9 cellular contexts compared by ENCODE assay signal in genomic region chr16:48499822-48500440, GRCh38.
DNase-seq lines count a peak whose midpoint lies in the region; ATAC-seq, FAIRE-seq and TF ChIP-seq lines count a peak whose summit lies in the region.
"Had no signal": no experiment of that assay in that cellular context is flagged by ENCODE, and none has a peak within 500 bp of the region (broad histone marks: within the 10 kb centered on the region; RNA-seq: fewer than 3 reads in every experiment).

No MANE protein-coding gene starts in this region.

- POLR2A ChIA-PET in CD4-positive, alpha-beta memory T cell (lab: Charles Lee; ENCODE audit: partially characterized antibody): no interaction called here

- no peak overlapping the region for H3K4me3 ChIP-seq in bronchial epithelial cell (ENCODE audit: low read depth, low read length)
- no peak overlapping the region for H3K4me3 ChIP-seq in left lung
- no peak overlapping the region for H3K4me3 ChIP-seq in CD4-positive, alpha-beta memory T cell (ENCODE audit: low read length in 2 of 2)

- DNase-seq in NCI-H1105 treated with DMSO at 0.1 percent for 48 hours (lab: John Stamatoyannopoulos, UW): peak; percentile 87
- DNase-seq in bronchial epithelial cell (ENCODE audit: low read depth): peak; percentile 85
- DNase-seq in left lung: no peak
- no peak for DNase-seq in type B pancreatic cell (ENCODE audit: extremely low spot score, unreplicated experiment)
- DNase-seq in CD4-positive, alpha-beta memory T cell: no peak
- no peak for DNase-seq in NCI-H187 treated with DMSO at 0.1 percent for 48 hours (lab: John Stamatoyannopoulos, UW)

- H3K36me3 ChIP-seq in bronchial epithelial cell (ENCODE audit: control insufficient read depth, insufficient read depth, low read length): no peaks in the 10 kb centered on the region
- H3K36me3 ChIP-seq in left lung: no peaks in the 10 kb centered on the region
- no peaks in the 10 kb centered on the region for H3K36me3 ChIP-seq in CD4-positive, alpha-beta memory T cell (ENCODE audit: insufficient read depth, low read length)

- ATAC-seq in left lung (peak; percentile 45), GM18517 (IDR thresholded peaks at IDR 0.05; ENCODE audit: unreplicated experiment) (no peak)

- FAIRE-seq in bronchial epithelial cell (lab: Jason Lieb, UNC): no peak

- no peaks in the 10 kb centered on the region for H3K27me3 Mint-ChIP-seq in type B pancreatic cell
- no peaks in the 10 kb centered on the region for H3K27me3 Mint-ChIP-seq in CD4-positive, alpha-beta memory T cell
- H3K27me3 Mint-ChIP-seq: stimulated activated naive CD8-positive, alpha-beta T cell treated with anti-CD3 and anti-CD28 coated beads, Interleukin-15, Interleukin-2, amounts not matched to agents 100 ng/mL and 50 ng/mL, for 24 hours had no signal

- CTCF ChIA-PET in CD4-positive, alpha-beta memory T cell (lab: Charles Lee; ENCODE audit: partially characterized antibody): interaction anchor here (1.8 kb wide), 1 partner anchor 123 kb away, joined by 11 read pairs; no protein-coding TSS in a partner anchor

- intact Hi-C loops in left lung (cut with DNase I): no loop called here
- intact Hi-C loops in CD4-positive, alpha-beta memory T cell (cut with micrococcal nuclease): no loop called here

- H3K9me3 Mint-ChIP-seq in type B pancreatic cell: peaks cover 6% of the 10 kb centered on the region
- H3K9me3 Mint-ChIP-seq in CD4-positive, alpha-beta memory T cell: peaks cover 0 to 7% (median 0%) of the 10 kb centered on the region in 8 donors

- H3K27ac ChIP-seq in left lung: peak overlapping the region in 1 of 2 donors; percentile 79
- no peak overlapping the region for H3K27ac ChIP-seq in CD4-positive, alpha-beta memory T cell (ENCODE audit: low read depth, low read length)

- peaks cover 0 to 7% of the 10 kb centered on the region in 2 donors for H3K9me3 ChIP-seq in left lung
- no peaks in the 10 kb centered on the region for H3K9me3 ChIP-seq in CD4-positive, alpha-beta memory T cell (ENCODE audit: control insufficient read depth in 1 of 2, low read length in 2 of 2)

- peak overlapping the region; percentile 21 for H3K27ac Mint-ChIP-seq in type B pancreatic cell
- no peak overlapping the region for H3K27ac Mint-ChIP-seq in CD4-positive, alpha-beta memory T cell
- H3K27ac Mint-ChIP-seq: stimulated activated naive CD8-positive, alpha-beta T cell treated with anti-CD3 and anti-CD28 coated beads, Interleukin-15, Interleukin-2, amounts not matched to agents 100 ng/mL and 50 ng/mL, for 24 hours; T-helper 1 cell treated with Interleukin-12 subunit alpha and Interleukin-12 subunit beta and Interleukin-4 antibody, amounts not matched to agents 30 μg/mL and 1 μg/mL, for 36 hours had no signal

- H3K4me1 Mint-ChIP-seq in type B pancreatic cell (ENCODE audit: unreplicated experiment): peaks cover 24% of the 10 kb centered on the region
- no peaks in the 10 kb centered on the region for H3K4me1 Mint-ChIP-seq in CD4-positive, alpha-beta memory T cell

- no peak overlapping the region for H3K4me3 Mint-ChIP-seq in type B pancreatic cell
- no peak overlapping the region for H3K4me3 Mint-ChIP-seq in CD4-positive, alpha-beta memory T cell
- H3K4me3 Mint-ChIP-seq: stimulated activated naive CD8-positive, alpha-beta T cell treated with anti-CD3 and anti-CD28 coated beads, Interleukin-15, Interleukin-2, amounts not matched to agents 100 ng/mL and 50 ng/mL, for 24 hours; T-helper 1 cell treated with Interleukin-12 subunit alpha and Interleukin-12 subunit beta and Interleukin-4 antibody, amounts not matched to agents 30 μg/mL and 1 μg/mL, for 36 hours had no signal

- H3K27me3 ChIP-seq in bronchial epithelial cell (ENCODE audit: control insufficient read depth, insufficient read depth, low read length) (no peaks in the 10 kb centered on the region), left lung (no peaks in the 10 kb centered on the region)
- H3K27me3 ChIP-seq in CD4-positive, alpha-beta memory T cell (ENCODE audit: insufficient read depth, low read length): no peaks in the 10 kb centered on the region

- no peaks in the 10 kb centered on the region for H3K36me3 Mint-ChIP-seq in type B pancreatic cell
- H3K36me3 Mint-ChIP-seq in CD4-positive, alpha-beta memory T cell: no peaks in the 10 kb centered on the region

- peaks cover 17 to 23% of the 10 kb centered on the region in 2 donors for H3K4me1 ChIP-seq in left lung
- H3K4me1 ChIP-seq in CD4-positive, alpha-beta memory T cell (ENCODE audit: insufficient read depth, low read length): no peaks in the 10 kb centered on the region

- TF ChIP-seq CTCF in bronchial epithelial cell (IDR thresholded peaks at IDR 0.05; ENCODE audit: insufficient read depth, low read length, severe bottlenecking) (no peak), left lung (IDR thresholded peaks at IDR 0.05) (no peak), type B pancreatic cell (conservative IDR thresholded peaks at IDR 0.05) (no peak)

Comparison
In these comparisons a context has a peak if more than half of its experiments do, and no peak if none do; other contexts are left out.
1. DNase-seq: peak in NCI-H1105 treated with DMSO at 0.1 percent for 48 hours (single experiment) and bronchial epithelial cell (single experiment); none in left lung (0 of 2), type B pancreatic cell (single experiment), CD4-positive, alpha-beta memory T cell (0 of 5) and NCI-H187 treated with DMSO at 0.1 percent for 48 hours (single experiment).